ENCODE assay signal across 31 cellular contexts in the genomic region with DNA sequence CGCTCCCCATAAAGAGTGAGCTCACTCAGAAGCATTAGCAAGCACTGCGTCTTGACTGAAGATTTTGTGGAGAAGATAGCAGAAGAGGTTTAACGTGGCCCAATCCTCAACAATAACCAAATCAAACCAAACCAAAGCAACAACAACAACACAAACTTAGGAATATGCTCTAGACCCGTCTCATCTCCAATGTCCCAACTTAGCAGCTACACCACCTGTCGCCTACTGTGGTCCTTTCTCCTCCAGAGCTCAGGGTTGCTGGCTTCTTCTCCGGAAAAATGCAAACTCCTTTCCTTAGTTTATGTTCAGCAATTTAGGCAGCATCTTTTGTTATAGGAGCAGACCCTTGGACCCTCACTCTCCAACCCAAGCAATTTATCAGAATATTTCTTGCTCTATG.
DNase-seq lines count a peak whose midpoint lies in the region; ATAC-seq and TF ChIP-seq lines count a peak whose summit lies in the region.
"Had no signal": no experiment of that assay in that cellular context is flagged by ENCODE, and none has a peak within 500 bp of the region (broad histone marks: within the 10 kb centered on the region; RNA-seq: fewer than 3 reads in every experiment).

No MANE protein-coding gene starts in this region.

- H3K14ac ChIP-seq in neuronal stem cell (ENCODE audit: low read length): peak overlapping the region; percentile 42

- no peak overlapping the region for H3K4me3 ChIP-seq in HEK293 (ENCODE audit: low read depth, low read length)
- no peak overlapping the region for H3K4me3 ChIP-seq in mesendoderm (ENCODE audit: low read length)
- H3K4me3 ChIP-seq in neuronal stem cell (ENCODE audit: low read length in 2 of 2): no peak overlapping the region
- H3K4me3 ChIP-seq in A673 (ENCODE audit: low read depth, low read length, poor library complexity, severe bottlenecking): no peak overlapping the region
- no peak overlapping the region for H3K4me3 ChIP-seq in dorsolateral prefrontal cortex
- H3K4me3 ChIP-seq: A549; BLaER1; BLaER1 treated with 17β-estradiol and CSF1 and Interleukin-3, amounts not matched to agents 10 nM and 100 nM had no signal

- no peaks in the 10 kb centered on the region for H3K9me3 ChIP-seq in HEK293 (ENCODE audit: control insufficient read depth, insufficient read depth, low read depth, low read length)
- no peaks in the 10 kb centered on the region for H3K9me3 ChIP-seq in neuronal stem cell (replicated peaks in 1 of 2; ENCODE audit: control insufficient read depth in 2 of 2, insufficient read depth in 1 of 2, low read depth in 1 of 2, low read length in 2 of 2)
- no peaks in the 10 kb centered on the region for H3K9me3 ChIP-seq in A673 (ENCODE audit: low read depth, low read length, poor library complexity, severe bottlenecking)
- H3K9me3 ChIP-seq: A549; BE2C; BLaER1; BLaER1 treated with 17β-estradiol and CSF1 and Interleukin-3, amounts not matched to agents 10 nM and 100 nM; Caco-2 had no signal

- no peak overlapping the region for H3K18ac ChIP-seq in mesendoderm (ENCODE audit: low read length)
- no peak overlapping the region for H3K18ac ChIP-seq in neuronal stem cell (ENCODE audit: low read length)

- BruUV-seq in A673 (replicated peaks; lab: Mats Ljungman, UMichigan): no TSS peak

- H2BK5ac ChIP-seq in mesendoderm (ENCODE audit: low read length) (no peak overlapping the region), neuronal stem cell (ENCODE audit: low read length) (no peak overlapping the region)

- H3K27ac ChIP-seq in HEK293 (ENCODE audit: extremely low read depth, low read depth, low read length): no peak overlapping the region
- no peak overlapping the region for H3K27ac ChIP-seq in mesendoderm (ENCODE audit: low read depth, low read length)
- peak overlapping the region; percentile 25 for H3K27ac ChIP-seq in neuronal stem cell (replicated peaks; ENCODE audit: low read length)
- no peak overlapping the region for H3K27ac ChIP-seq in A673 (ENCODE audit: low read depth, low read length, poor library complexity, severe bottlenecking)
- H3K27ac ChIP-seq in dorsolateral prefrontal cortex: no peak overlapping the region
- H3K27ac ChIP-seq: 22Rv1; A549; BLaER1; BLaER1 treated with 17β-estradiol and CSF1 and Interleukin-3, amounts not matched to agents 10 nM and 100 nM; C4-2B had no signal

- H3K79me2 ChIP-seq in mesendoderm (ENCODE audit: control insufficient read depth, insufficient read depth, low read length): no peaks in the 10 kb centered on the region

- WGBS in mesendoderm (ENCODE audit: extremely low coverage, insufficient coverage, low lambda C conversion rate): no CpG with 5 or more reads among the region's 6 CpGs
- no CpG with 5 or more reads among the region's 6 CpGs for WGBS in neuronal stem cell (ENCODE audit: extremely low coverage in 2 of 2, insufficient read length in 2 of 2, insufficient replicate concordance in 1 of 2), 2 donors

- no peak overlapping the region for H3K56ac ChIP-seq in mesendoderm (ENCODE audit: low read length)

- H2BK120ac ChIP-seq in mesendoderm (ENCODE audit: low read depth, low read length): no peak overlapping the region
- H2BK120ac ChIP-seq in neuronal stem cell (ENCODE audit: low read depth, low read length): no peak overlapping the region

- H2AK5ac ChIP-seq in mesendoderm (ENCODE audit: low read length): peak overlapping the region; percentile 43
- no peak overlapping the region for H2AK5ac ChIP-seq in neuronal stem cell (ENCODE audit: low read depth, low read length)

- H2BK15ac ChIP-seq in mesendoderm (replicated peaks; ENCODE audit: low read depth): no peak overlapping the region
- H2BK15ac ChIP-seq in neuronal stem cell (ENCODE audit: low read length): no peak overlapping the region

- intact Hi-C loops in A673 (cut with micrococcal nuclease; ENCODE audit: unreplicated experiment) (no loop called here), dorsolateral prefrontal cortex (cut with DNase I) (no loop called here)

- H4K91ac ChIP-seq in neuronal stem cell (ENCODE audit: low read depth, low read length, poor library complexity): peak overlapping the region; percentile 34

- H4K8ac ChIP-seq in mesendoderm (ENCODE audit: low read depth, low read length) (no peak overlapping the region), neuronal stem cell (ENCODE audit: low read depth, low read length) (no peak overlapping the region)

- peaks cover 9% of the 10 kb centered on the region for H3K27me3 ChIP-seq in mesendoderm (ENCODE audit: insufficient read depth, low read length, poor library complexity)
- H3K27me3 ChIP-seq in neuronal stem cell (ENCODE audit: control insufficient read depth in 3 of 3, insufficient read depth in 3 of 3, low read depth in 1 of 3, low read length in 3 of 3): no peaks in the 10 kb centered on the region
- no peaks in the 10 kb centered on the region for H3K27me3 ChIP-seq in A673 (replicated peaks; ENCODE audit: insufficient read depth, low read depth, low read length, poor library complexity)
- no peaks in the 10 kb centered on the region for H3K27me3 ChIP-seq in dorsolateral prefrontal cortex
- H3K27me3 ChIP-seq: BE2C; BLaER1; BLaER1 treated with 17β-estradiol and CSF1 and Interleukin-3, amounts not matched to agents 10 nM and 100 nM had no signal

- no peak overlapping the region for H3K9ac ChIP-seq in mesendoderm (ENCODE audit: low read length)
- no peak overlapping the region for H3K9ac ChIP-seq in neuronal stem cell (ENCODE audit: low read depth, low read length, poor library complexity)
- H3K9ac ChIP-seq: BLaER1; BLaER1 treated with 17β-estradiol and CSF1 and Interleukin-3, amounts not matched to agents 10 nM and 100 nM had no signal

- POLR2A ChIA-PET in HEK293 (lab: Yijun Ruan, JAX): no interaction called here
- POLR2A ChIA-PET in A673 (lab: Charles Lee; ENCODE audit: low non-redundant PET): no interaction called here

- H2AFZ ChIP-seq in neuronal stem cell (ENCODE audit: low read length): no peak overlapping the region

- TF ChIP-seq CTCF in HEK293 (tag by site-specific recombination; IDR thresholded peaks at IDR 0.05) (no peak), A673 (conservative IDR thresholded peaks at IDR 0.05; ENCODE audit: low read depth, low read length) (no peak), dorsolateral prefrontal cortex (IDR thresholded peaks at IDR 0.05 in 54 of 56, conservative IDR thresholded peaks at IDR 0.05 in 2 of 56; ENCODE audit: low read depth in 1 of 56, partially characterized antibody in 56 of 56) (no peak)

- ATAC-seq in HG03039 (IDR thresholded peaks at IDR 0.05; ENCODE audit: unreplicated experiment): no peak
- ATAC-seq: A549; CD8-positive, alpha-beta T cell had no signal

- CTCF ChIA-PET in HEK293 (lab: Yijun Ruan, JAX) (no interaction called here), A673 (lab: Charles Lee) (no interaction called here)

- DNase-seq in mesendoderm (no peak), neuronal stem cell (ENCODE audit: low spot score) (no peak), A673 (ENCODE audit: low spot score) (no peak), dorsolateral prefrontal cortex (no peak)
- DNase-seq: 8988T; ACHN; AML-193; BE2C; C1 segment of cervical spinal cord; Caco-2; Calu3; CD4-positive, alpha-beta memory T cell; CD4-positive, alpha-beta T cell; CD4-positive, CD25-positive, alpha-beta regulatory T cell; CD8-positive, alpha-beta memory T cell; CD8-positive, alpha-beta T cell; COR-L47; DMS 273 treated with DMSO at 0.1 percent for 48 hours; DMS153; DMS53; DMS79; DMS79 treated with DMSO at 0.1 percent for 48 hours; DND-41; EL had no signal

- H3K23ac ChIP-seq in mesendoderm (ENCODE audit: low read length): peak overlapping the region; percentile 25
- no peak overlapping the region for H3K23ac ChIP-seq in neuronal stem cell (ENCODE audit: low read depth, low read length, poor library complexity)

- H3K79me1 ChIP-seq in mesendoderm (ENCODE audit: low read length) (no peaks in the 10 kb centered on the region), neuronal stem cell (ENCODE audit: low read depth, low read length) (no peaks in the 10 kb centered on the region)

- H3K4me2 ChIP-seq in mesendoderm (ENCODE audit: low read length) (no peak overlapping the region), neuronal stem cell (ENCODE audit: insufficient read depth, low read length, poor library complexity, severe bottlenecking) (no peak overlapping the region)
- H3K4me2 ChIP-seq: A549; BLaER1; BLaER1 treated with 17β-estradiol and CSF1 and Interleukin-3, amounts not matched to agents 10 nM and 100 nM had no signal

- H3K36me3 ChIP-seq in HEK293 (ENCODE audit: control insufficient read depth in 2 of 2, insufficient read depth in 1 of 2, low read length in 2 of 2): no peaks in the 10 kb centered on the region
- H3K36me3 ChIP-seq in mesendoderm (ENCODE audit: control insufficient read depth, insufficient read depth, low read length): no peaks in the 10 kb centered on the region
- H3K36me3 ChIP-seq in neuronal stem cell (replicated peaks in 1 of 2; ENCODE audit: control insufficient read depth in 2 of 2, insufficient read depth in 2 of 2, low read length in 2 of 2): no peaks in the 10 kb centered on the region
- H3K36me3 ChIP-seq in A673 (ENCODE audit: insufficient read depth, low read length, poor library complexity, severe bottlenecking): no peaks in the 10 kb centered on the region
- H3K36me3 ChIP-seq: BE2C; BLaER1; BLaER1 treated with 17β-estradiol and CSF1 and Interleukin-3, amounts not matched to agents 10 nM and 100 nM had no signal

- H3K4ac ChIP-seq in mesendoderm (ENCODE audit: low read depth, low read length) (no peak overlapping the region), neuronal stem cell (ENCODE audit: low read length) (no peak overlapping the region)

- H4K5ac ChIP-seq in mesendoderm (ENCODE audit: low read length): no peak overlapping the region

- no peaks in the 10 kb centered on the region for H3K4me1 ChIP-seq in HEK293 (ENCODE audit: control insufficient read depth, insufficient read depth, low read length)
- H3K4me1 ChIP-seq in mesendoderm (ENCODE audit: control insufficient read depth, low read depth, low read length): peaks cover 4% of the 10 kb centered on the region
- H3K4me1 ChIP-seq in neuronal stem cell (ENCODE audit: control insufficient read depth in 2 of 2, insufficient read depth in 1 of 2, low read depth in 1 of 2, low read length in 2 of 2): peaks cover 0 to 3% of the 10 kb centered on the region in 2 donors
- H3K4me1 ChIP-seq in A673 (ENCODE audit: insufficient read depth, low read length, poor library complexity, severe bottlenecking): no peaks in the 10 kb centered on the region
- H3K4me1 ChIP-seq: A549, BE2C, BLaER1, Caco-2 had no signal

- no peak overlapping the region for H2BK12ac ChIP-seq in neuronal stem cell (ENCODE audit: low read length)

TF ChIP-seq in HEK293, 187 proteins besides CTCF, POLR2A, EP300 and RAD21 (continues in another document):
- TF ChIP-seq ZNF341 (tag by site-specific recombination; IDR thresholded peaks at IDR 0.05; ENCODE audit: low read depth) (no peak), SP7 (tag by site-specific recombination; IDR thresholded peaks at IDR 0.05) (no peak), ZXDB (tag by site-specific recombination; IDR thresholded peaks at IDR 0.05) (no peak), SCRT1 (tag by site-specific recombination; IDR thresholded peaks at IDR 0.05; ENCODE audit: borderline replicate concordance) (peak; percentile 62; the same call in 1 of the 2 replicates), SCRT2 (tag by site-specific recombination; IDR thresholded peaks at IDR 0.05) (peak; percentile 67), ZNF146 (tag by site-specific recombination; IDR thresholded peaks at IDR 0.05) (no peak)
